20 cellular contexts compared by ENCODE assay signal in genomic region chr7:149205690-149206381, GRCh38. TPM values are rescaled to one million over a fixed set of nuclear protein-coding genes. Genes with fewer than 3 reads are reported as not detected.
DNase-seq lines count a peak whose midpoint lies in the region; FAIRE-seq and TF ChIP-seq lines count a peak whose summit lies in the region.
"Had no signal": no experiment of that assay in that cellular context is flagged by ENCODE, and none has a peak within 500 bp of the region (broad histone marks: within the 10 kb centered on the region; RNA-seq: fewer than 3 reads in every experiment).

No MANE protein-coding gene starts in this region.

- no peak overlapping the region for H2AFZ ChIP-seq in hepatocyte

- 78% methylated on average over 18 of the region's 18 CpGs for WGBS in hepatocyte (ENCODE audit: low lambda C conversion rate, missing lambda C conversion rate)

- peak overlapping the region; percentile 87 for H3K27ac ChIP-seq in VCaP
- no peak overlapping the region for H3K27ac ChIP-seq in hepatocyte
- H3K27ac ChIP-seq: thyroid gland had no signal

- DNase-seq in NCI-H2107 treated with DMSO at 0.1 percent for 48 hours (lab: John Stamatoyannopoulos, UW; ENCODE audit: unreplicated experiment) (peak; percentile 20), NCI-H2107 (lab: John Stamatoyannopoulos, UW) (no peak), hepatocyte (ENCODE audit: low spot score) (no peak), progenitor cell of endocrine pancreas (ENCODE audit: low spot score, unreplicated experiment) (peak; percentile 17), BE2C (no peak), GM12892 (ENCODE audit: insufficient read length) (no peak), NCI-H2081 treated with DMSO at 0.1 percent for 48 hours (lab: John Stamatoyannopoulos, UW) (no peak)
- DNase-seq: activated CD4-positive, CD25-positive, alpha-beta regulatory T cell; activated CD8-positive, alpha-beta memory T cell treated with anti-CD3 and anti-CD28 coated beads, Interleukin-2, amount 10 ng/mL, durations not matched to agents 7 days and 5 days; activated naive CD4-positive, alpha-beta T cell treated with anti-CD3 and anti-CD28 coated beads for 36 hours; DND-41; natural killer cell; NCI-H1436; NCI-H2227 treated with DMSO at 0.1 percent for 48 hours; NK-92 treated with Interleukin-12 subunit alpha and Interleukin-12 subunit beta, amount 100 ng/mL, for 24 hours; thyroid gland had no signal

- peaks cover 32% of the 10 kb centered on the region for H3K79me2 ChIP-seq in hepatocyte

- no peaks in the 10 kb centered on the region for H3K9me2 ChIP-seq in hepatocyte (replicated peaks; ENCODE audit: insufficient read depth)

- no peaks in the 10 kb centered on the region for H3K9me3 Mint-ChIP-seq in progenitor cell of endocrine pancreas (ENCODE audit: low read depth)
- H3K9me3 Mint-ChIP-seq: activated naive CD4-positive, alpha-beta T cell treated with anti-CD3 and anti-CD28 coated beads for 36 hours; natural killer cell had no signal

- H3K36me3 Mint-ChIP-seq in progenitor cell of endocrine pancreas (ENCODE audit: insufficient read depth), result peaks cover 59% of the 10 kb centered on the region

- H3K4me3 Mint-ChIP-seq in progenitor cell of endocrine pancreas (ENCODE audit: low read depth), result peak overlapping the region; percentile 54
- H3K4me3 Mint-ChIP-seq: activated CD8-positive, alpha-beta memory T cell treated with anti-CD3 and anti-CD28 coated beads, Interleukin-2, amount 10 ng/mL, durations not matched to agents 7 days and 5 days; activated naive CD4-positive, alpha-beta T cell treated with anti-CD3 and anti-CD28 coated beads for 36 hours; natural killer cell had no signal

- H3K9me3 ChIP-seq in hepatocyte (ENCODE audit: low read depth) (no peaks in the 10 kb centered on the region), BE2C (no peaks in the 10 kb centered on the region)
- H3K9me3 ChIP-seq: HAP-1, thyroid gland had no signal

- H3K27me3 ChIP-seq in hepatocyte (no peaks in the 10 kb centered on the region), BE2C (no peaks in the 10 kb centered on the region)
- H3K27me3 ChIP-seq: thyroid gland had no signal

- TF ChIP-seq CTCF in VCaP (conservative IDR thresholded peaks at IDR 0.05) (no peak), hepatocyte (IDR thresholded peaks at IDR 0.05; ENCODE audit: poor library complexity) (no peak), progenitor cell of endocrine pancreas (IDR thresholded peaks at IDR 0.05; ENCODE audit: unreplicated experiment) (no peak), BE2C (IDR thresholded peaks at IDR 0.05; ENCODE audit: low read depth, low read length) (no peak)

- H4K20me1 ChIP-seq in hepatocyte (ENCODE audit: insufficient read depth, poor library complexity, severe bottlenecking), result no peaks in the 10 kb centered on the region

- H3K4me2 ChIP-seq in hepatocyte, result peak overlapping the region; percentile 37

- H3K4me3 ChIP-seq in hepatocyte (no peak overlapping the region), BE2C (ENCODE audit: low read depth, low read length) (no peak overlapping the region)
- H3K4me3 ChIP-seq: HAP-1, thyroid gland had no signal

- H3K27me3 Mint-ChIP-seq in progenitor cell of endocrine pancreas, result no peaks in the 10 kb centered on the region
- H3K27me3 Mint-ChIP-seq: activated CD8-positive, alpha-beta memory T cell treated with anti-CD3 and anti-CD28 coated beads, Interleukin-2, amount 10 ng/mL, durations not matched to agents 7 days and 5 days had no signal

- H3K4me1 Mint-ChIP-seq in progenitor cell of endocrine pancreas (ENCODE audit: low read depth), result peaks cover 31% of the 10 kb centered on the region

- peak overlapping the region; percentile 94 for H3K27ac Mint-ChIP-seq in progenitor cell of endocrine pancreas
- H3K27ac Mint-ChIP-seq: activated naive CD4-positive, alpha-beta T cell treated with anti-CD3 and anti-CD28 coated beads for 36 hours; natural killer cell had no signal

- H3K4me1 ChIP-seq in hepatocyte (ENCODE audit: insufficient read depth) (no peaks in the 10 kb centered on the region), BE2C (no peaks in the 10 kb centered on the region)
- H3K4me1 ChIP-seq: HAP-1 had no signal

- FAIRE-seq in GM12892 (lab: Jason Lieb, UNC), result no peak
- FAIRE-seq: colon, frontal cortex had no signal

- TF ChIP-seq POLR2A in GM12892 (IDR thresholded peaks at IDR 0.05; ENCODE audit: low read depth, low read length), result no peak

- H3K36me3 ChIP-seq in hepatocyte (replicated peaks; ENCODE audit: insufficient read depth, low read depth) (no peaks in the 10 kb centered on the region), BE2C (peaks cover 85% of the 10 kb centered on the region)

RNA-seq across cellular contexts. Expression of gene ZNF282, which starts 10.5 kb away (rescaled TPM):
- total RNA-seq in hepatocyte, result 16.0 and 16.7 TPM in 2 replicates
- polyA plus RNA-seq in hepatocyte, result 5.8 and 10.8 TPM in 2 replicates
- 47.0 and 53.5 TPM in 2 replicates for total RNA-seq in progenitor cell of endocrine pancreas
- polyA plus RNA-seq in BE2C (2012; ENCODE audit: insufficient read depth, insufficient read length, low read depth), result 43.0 TPM
- 5.3 TPM for polyA plus RNA-seq in GM12892 (2012; ENCODE audit: missing spikeins)

RNA-seq across cellular contexts. Expression of gene ZNF212, which starts 33.6 kb away (rescaled TPM):
- total RNA-seq in hepatocyte (3.3 and 4.6 TPM in 2 replicates), progenitor cell of endocrine pancreas (19.4 and 19.5 TPM in 2 replicates)
- 9.9 and 11.9 TPM in 2 replicates for polyA plus RNA-seq in hepatocyte
- polyA plus RNA-seq in BE2C (2012; ENCODE audit: insufficient read depth, insufficient read length, low read depth), result 18.6 TPM
- polyA plus RNA-seq in GM12892 (2012; ENCODE audit: missing spikeins), result 3.8 TPM

RNA-seq across cellular contexts. Expression of gene ZNF783, which starts 56.2 kb away (rescaled TPM):
- total RNA-seq in hepatocyte (6.5 and 7.9 TPM in 2 replicates), progenitor cell of endocrine pancreas (17.5 and 18.5 TPM in 2 replicates)
- polyA plus RNA-seq in hepatocyte, result 7.8 and 8.6 TPM in 2 replicates
- polyA plus RNA-seq in BE2C (2012; ENCODE audit: insufficient read depth, insufficient read length, low read depth), result 11.8 TPM
- polyA plus RNA-seq in GM12892 (2012; ENCODE audit: missing spikeins), result 6.6 TPM

RNA-seq across cellular contexts. Expression of gene ZNF398, which starts 58.6 kb away (rescaled TPM):
- total RNA-seq in hepatocyte, result 10.7 and 12.5 TPM in 2 replicates
- polyA plus RNA-seq in hepatocyte, result 5.1 and 8.1 TPM in 2 replicates
- 16.7 and 17.5 TPM in 2 replicates for total RNA-seq in progenitor cell of endocrine pancreas
- polyA plus RNA-seq in BE2C (2012; ENCODE audit: insufficient read depth, insufficient read length, low read depth), result 8.9 TPM
- 4.4 TPM for polyA plus RNA-seq in GM12892 (2012; ENCODE audit: missing spikeins)

Comparison
In these comparisons a context has a peak if more than half of its experiments do, and no peak if none do; other contexts are left out.
1. DNase-seq: peak in NCI-H2107 treated with DMSO at 0.1 percent for 48 hours (single experiment) and progenitor cell of endocrine pancreas (single experiment); none in NCI-H2107 (single experiment), hepatocyte (single experiment), BE2C (single experiment), GM12892 (single experiment) and NCI-H2081 treated with DMSO at 0.1 percent for 48 hours (single experiment).